Comparison of ENCODE assay signal across 9 cellular contexts in the genomic region with DNA sequence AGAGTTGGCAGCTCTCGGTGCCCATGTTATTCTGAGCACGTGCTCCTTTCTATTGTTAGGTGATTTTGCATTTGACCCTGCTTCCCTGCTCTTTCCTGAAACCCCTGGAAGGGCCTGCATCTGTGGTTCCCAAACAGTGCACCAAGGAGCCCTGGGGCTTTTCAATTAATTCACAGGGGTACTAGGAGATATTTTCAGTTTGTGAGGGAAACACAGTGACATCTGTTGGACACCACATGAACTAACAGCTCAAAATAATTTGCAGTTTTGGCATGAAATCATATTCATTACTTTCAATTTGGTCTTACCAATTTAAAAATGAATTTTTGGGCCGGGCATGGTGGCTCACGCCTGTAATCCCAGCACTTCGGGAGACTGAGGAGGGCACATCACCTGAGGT.
DNase-seq lines count a peak whose midpoint lies in the region; ATAC-seq, FAIRE-seq and TF ChIP-seq lines count a peak whose summit lies in the region.
"Had no signal": no experiment of that assay in that cellular context is flagged by ENCODE, and none has a peak within 500 bp of the region (broad histone marks: within the 10 kb centered on the region; RNA-seq: fewer than 3 reads in every experiment).

No MANE protein-coding gene starts in this region.

- H3K4me3 ChIP-seq in AG09309 (ENCODE audit: control insufficient read depth, low read depth, low read length): no peak overlapping the region
- no peak overlapping the region for H3K4me3 ChIP-seq in WERI-Rb-1 (ENCODE audit: low read depth, low read length)

- H3K9me3 ChIP-seq in WERI-Rb-1 (ENCODE audit: severe bottlenecking): no peaks in the 10 kb centered on the region

- H3K27me3 ChIP-seq in WERI-Rb-1 (ENCODE audit: insufficient read depth, low read depth, severe bottlenecking): no peaks in the 10 kb centered on the region

- peak; percentile 57 for TF ChIP-seq CTCF in AG09309 (IDR thresholded peaks at IDR 0.05; ENCODE audit: control insufficient read depth, insufficient read depth, low read depth, low read length, missing control alignments)
- peak; percentile 44; the same call in 1 of the 2 replicates for TF ChIP-seq CTCF in WERI-Rb-1 (IDR thresholded peaks at IDR 0.05; ENCODE audit: low read depth, low read length)

- no peaks in the 10 kb centered on the region for H3K36me3 ChIP-seq in WERI-Rb-1

- DNase-seq in AG09309 (ENCODE audit: low read depth) (no peak), HCEC 1CT (peak; percentile 14), WERI-Rb-1 (no peak), SHP77 treated with DMSO at 0.1 percent for 48 hours (lab: John Stamatoyannopoulos, UW) (no peak), NCI-H524 treated with DMSO at 0.1 percent for 48 hours (lab: John Stamatoyannopoulos, UW) (no peak)
- DNase-seq: NCI-H2029 had no signal

- no peak overlapping the region for H3K27ac ChIP-seq in WERI-Rb-1

- FAIRE-seq in islet of Langerhans (lab: Jason Lieb, UNC): peak; percentile 45

- ATAC-seq in GM21786 (IDR thresholded peaks at IDR 0.05; ENCODE audit: unreplicated experiment) (no peak), GM18907 (IDR thresholded peaks at IDR 0.05; ENCODE audit: unreplicated experiment) (no peak)
